37 cellular contexts compared by ENCODE assay signal in genomic region chr15:77571741-77572140, GRCh38.
"Had no signal": no experiment of that assay in that cellular context is flagged by ENCODE, and none has a peak within 500 bp of the region (broad histone marks: within the 10 kb centered on the region; RNA-seq: fewer than 3 reads in every experiment).

No MANE protein-coding gene starts in this region.

- H3K4me1 ChIP-seq: adrenal gland had no signal

- H3K36me3 Mint-ChIP-seq: activated CD4-positive, alpha-beta memory T cell treated with anti-CD3 and anti-CD28 coated beads for 36 hours; activated naive CD4-positive, alpha-beta T cell treated with anti-CD3 and anti-CD28 coated beads, Interleukin-2, amount 50 U/mL, for 72 hours; activated naive CD8-positive, alpha-beta T cell treated with anti-CD3 and anti-CD28 coated beads for 36 hours; brain had no signal

- H3K27me3 Mint-ChIP-seq: activated CD4-positive, alpha-beta T cell treated with anti-CD3 and anti-CD28 coated beads, Interleukin-2, amount 10 ng/mL, durations not matched to agents 24 days and 14 days; activated CD8-positive, alpha-beta T cell treated with anti-CD3 and anti-CD28 coated beads for 36 hours; activated naive CD8-positive, alpha-beta T cell treated with anti-CD3 and anti-CD28 coated beads for 36 hours had no signal

- H3K9me3 Mint-ChIP-seq: activated CD4-positive, alpha-beta memory T cell treated with anti-CD3 and anti-CD28 coated beads for 36 hours; activated CD4-positive, alpha-beta T cell treated with anti-CD3 and anti-CD28 coated beads, Interleukin-2, amount 10 ng/mL, durations not matched to agents 24 days and 14 days; activated CD8-positive, alpha-beta T cell treated with anti-CD3 and anti-CD28 coated beads for 36 hours; activated naive CD4-positive, alpha-beta T cell treated with anti-CD3 and anti-CD28 coated beads for 36 hours; activated naive CD4-positive, alpha-beta T cell treated with anti-CD3 and anti-CD28 coated beads, Interleukin-2, amount 50 U/mL, for 72 hours; activated naive CD8-positive, alpha-beta T cell treated with anti-CD3 and anti-CD28 coated beads for 36 hours; activated T-cell treated with anti-CD3 and anti-CD28 coated beads, Interleukin-2, amount 50 U/mL, for 4 hours; activated T-cell treated with anti-CD3 and anti-CD28 coated beads, Interleukin-2, amount 50 U/mL, for 72 hours; activated T-helper 1 cell treated with anti-CD3 and anti-CD28 coated beads, Interleukin-12 subunit alpha, Interleukin-12 subunit beta, Interleukin-2, Interleukin-4 antibody, amounts not matched to agents 30 ng/mL and 10 ng/mL and 1 ng/mL, durations not matched to agents 14 hours and 24 hours and 36 hours; activated T-helper 17 cell treated with anti-CD3 and anti-CD28 coated beads, Interleukin-2, amount 50 U/mL, for 72 hours; central memory CD8-positive, alpha-beta T cell; T-helper 1 cell treated with Interleukin-12 subunit alpha and Interleukin-12 subunit beta and Interleukin-4 antibody, amounts not matched to agents 30 μg/mL and 1 μg/mL, for 36 hours; T-helper 2 cell treated with Interferon-gamma antibody and Interleukin-4, amounts not matched to agents 5 μg/mL and 100 μg/mL, for 36 hours had no signal

- H3K4me3 Mint-ChIP-seq: activated B cell treated with CpG ODN at 0.5 μM for 24 hours; activated CD4-positive, alpha-beta memory T cell treated with anti-CD3 and anti-CD28 coated beads for 36 hours; activated CD4-positive, alpha-beta T cell treated with anti-CD3 and anti-CD28 coated beads, Interleukin-2, amount 10 ng/mL, durations not matched to agents 24 days and 14 days; activated CD8-positive, alpha-beta T cell treated with anti-CD3 and anti-CD28 coated beads for 36 hours; activated naive CD4-positive, alpha-beta T cell treated with anti-CD3 and anti-CD28 coated beads for 36 hours; activated naive CD8-positive, alpha-beta T cell treated with anti-CD3 and anti-CD28 coated beads for 36 hours; activated T-cell treated with anti-CD3 and anti-CD28 coated beads, Interleukin-2, amount 50 U/mL, for 4 hours; activated T-cell treated with anti-CD3 and anti-CD28 coated beads, Interleukin-2, amount 50 U/mL, for 72 hours; activated T-helper 1 cell treated with anti-CD3 and anti-CD28 coated beads, Interleukin-12 subunit alpha, Interleukin-12 subunit beta, Interleukin-2, Interleukin-4 antibody, amounts not matched to agents 30 ng/mL and 10 ng/mL and 1 ng/mL, durations not matched to agents 14 hours and 24 hours and 36 hours; activated T-helper 17 cell treated with anti-CD3 and anti-CD28 coated beads, Interleukin-2, amount 50 U/mL, for 72 hours; brain; central memory CD8-positive, alpha-beta T cell; T-helper 1 cell treated with Interleukin-12 subunit alpha and Interleukin-12 subunit beta and Interleukin-4 antibody, amounts not matched to agents 30 μg/mL and 1 μg/mL, for 36 hours; T-helper 2 cell treated with Interferon-gamma antibody and Interleukin-4, amounts not matched to agents 5 μg/mL and 100 μg/mL, for 36 hours had no signal

- H3K27me3 ChIP-seq: adrenal gland, cardiac muscle cell had no signal

- H3K9me3 ChIP-seq: adrenal gland had no signal

- H3K27ac Mint-ChIP-seq: activated B cell treated with CpG ODN at 0.5 μM for 24 hours; activated CD4-positive, alpha-beta memory T cell treated with anti-CD3 and anti-CD28 coated beads for 36 hours; activated CD4-positive, alpha-beta T cell treated with anti-CD3 and anti-CD28 coated beads, Interleukin-2, amount 10 ng/mL, durations not matched to agents 24 days and 14 days; activated CD8-positive, alpha-beta T cell treated with anti-CD3 and anti-CD28 coated beads for 36 hours; activated naive CD4-positive, alpha-beta T cell treated with anti-CD3 and anti-CD28 coated beads for 36 hours; activated naive CD4-positive, alpha-beta T cell treated with anti-CD3 and anti-CD28 coated beads, Interleukin-2, amount 50 U/mL, for 72 hours; activated naive CD8-positive, alpha-beta T cell treated with anti-CD3 and anti-CD28 coated beads for 36 hours; activated T-cell treated with anti-CD3 and anti-CD28 coated beads, Interleukin-2, amount 50 U/mL, for 72 hours; activated T-helper 1 cell treated with anti-CD3 and anti-CD28 coated beads, Interleukin-12 subunit alpha, Interleukin-12 subunit beta, Interleukin-2, Interleukin-4 antibody, amounts not matched to agents 30 ng/mL and 10 ng/mL and 1 ng/mL, durations not matched to agents 14 hours and 24 hours and 36 hours; activated T-helper 17 cell treated with anti-CD3 and anti-CD28 coated beads, Interleukin-2, amount 50 U/mL, for 72 hours; T-helper 1 cell treated with Interleukin-12 subunit alpha and Interleukin-12 subunit beta and Interleukin-4 antibody, amounts not matched to agents 30 μg/mL and 1 μg/mL, for 36 hours; T-helper 2 cell treated with Interferon-gamma antibody and Interleukin-4, amounts not matched to agents 5 μg/mL and 100 μg/mL, for 36 hours had no signal

- ATAC-seq: activated CD8-positive, alpha-beta T cell treated with anti-CD3 and anti-CD28 coated beads for 36 hours; activated naive CD4-positive, alpha-beta T cell treated with anti-CD3 and anti-CD28 coated beads, Interleukin-2, amount 50 U/mL, for 72 hours; activated T-cell treated with anti-CD3 and anti-CD28 coated beads, Interleukin-2, amount 50 U/mL, for 4 hours; activated T-cell treated with anti-CD3 and anti-CD28 coated beads, Interleukin-2, amount 50 U/mL, for 72 hours; activated T-helper 17 cell treated with anti-CD3 and anti-CD28 coated beads, Interleukin-2, amount 50 U/mL, for 72 hours had no signal

- DNase-seq: activated B cell treated with CpG ODN at 0.5 μM for 24 hours; activated CD4-positive, alpha-beta memory T cell treated with anti-CD3 and anti-CD28 coated beads for 36 hours; activated CD4-positive, alpha-beta T cell treated with anti-CD3 and anti-CD28 coated beads for 4 hours; activated CD4-positive, alpha-beta T cell treated with anti-CD3 and anti-CD28 coated beads, Interleukin-2, amount 10 ng/mL, durations not matched to agents 24 days and 14 days; activated CD4-positive, alpha-beta T cell treated with anti-CD3 and anti-CD28 coated beads, Interleukin-2, amount 50 U/mL, for 1 hour; activated CD4-positive, alpha-beta T cell treated with anti-CD3 and anti-CD28 coated beads, Interleukin-2, amount 50 U/mL, for 4 hours; activated CD4-positive, CD25-positive, alpha-beta regulatory T cell treated with anti-CD3 and anti-CD28 coated beads, Interleukin-2, amount 50 U/mL, for 72 hours; activated CD8-positive, alpha-beta memory T cell treated with anti-CD3 and anti-CD28 coated beads, Interleukin-2, amount 50 U/mL, for 4 hours; activated CD8-positive, alpha-beta T cell treated with anti-CD3 and anti-CD28 coated beads for 36 hours; activated effector memory CD4-positive, alpha-beta T cell treated with anti-CD3 and anti-CD28 coated beads, Interleukin-2, amount 50 U/mL, for 16 hours; activated gamma-delta T cell treated with Interleukin-2 at 50 U/mL for 16 hours; activated naive CD4-positive, alpha-beta T cell; activated naive CD4-positive, alpha-beta T cell treated with anti-CD3 and anti-CD28 coated beads for 36 hours; activated naive CD4-positive, alpha-beta T cell treated with anti-CD3 and anti-CD28 coated beads, Interleukin-2, amount 50 U/mL, for 16 hours; activated naive CD8-positive, alpha-beta T cell treated with anti-CD3 and anti-CD28 coated beads for 36 hours; activated T-cell treated with anti-CD3 and anti-CD28 coated beads for 4 hours; activated T-cell treated with anti-CD3 and anti-CD28 coated beads, Interleukin-2, amount 50 U/mL, for 1 hour; activated T-cell treated with anti-CD3 and anti-CD28 coated beads, Interleukin-2, amount 50 U/mL, for 4 hours; activated T-cell treated with anti-CD3 and anti-CD28 coated beads, Interleukin-2, amount 50 U/mL, for 72 hours; adrenal gland; amniotic stem cell; caudate nucleus; cerebellar nuclear complex; T-helper 1 cell; T-helper 2 cell; T-helper 9 cell had no signal

- FAIRE-seq: bronchial epithelial cell, TTC549 had no signal

- H3K4me1 Mint-ChIP-seq: central memory CD8-positive, alpha-beta T cell had no signal

- H3K36me3 ChIP-seq: adrenal gland, cardiac muscle cell had no signal

- H3K4me3 ChIP-seq: adrenal gland, cardiac muscle cell had no signal

- H3K27ac ChIP-seq: adrenal gland, cardiac muscle cell, VCaP had no signal
